Comparison of ENCODE assay signal across 8 cellular contexts in genomic region chrX:41275661-41276609, GRCh38. TPM values are rescaled to one million over a fixed set of nuclear protein-coding genes. Genes with fewer than 3 reads are reported as not detected.
A peak's percentile ranks its signal among the peaks of the same experiment; 100 is the strongest.
DNase-seq lines count a peak whose midpoint lies in the region; ATAC-seq, FAIRE-seq and TF ChIP-seq lines count a peak whose summit lies in the region.

No MANE protein-coding gene starts in this region.

- peaks cover 5% of the 10 kb centered on the region for H3K4me1 ChIP-seq in hepatocyte (ENCODE audit: insufficient read depth)

- DNase-seq in 8988T = peak; percentile 81
- peak; percentile 64 for DNase-seq in GM12892 (ENCODE audit: insufficient read length)
- DNase-seq in Jurkat, Clone E6-1 (ENCODE audit: low read depth, low spot score) = no peak
- peak; percentile 66 for DNase-seq in SW480 (ENCODE audit: low spot score)
- DNase-seq in astrocyte of the cerebellum (ENCODE audit: low read depth) = no peak
- peak; percentile 76 for DNase-seq in hepatocyte (ENCODE audit: low spot score)
- DNase-seq in putamen (ENCODE audit: low spot score) = peak; percentile 52

- no peaks in the 10 kb centered on the region for H3K9me2 ChIP-seq in hepatocyte (replicated peaks; ENCODE audit: insufficient read depth)

- peak overlapping the region; percentile 82 for H3K4me2 ChIP-seq in hepatocyte

- 23% methylated on average over 24 of the region's 54 CpGs for WGBS in hepatocyte (ENCODE audit: low lambda C conversion rate, missing lambda C conversion rate)

- TF ChIP-seq POLR2A in GM12892 (IDR thresholded peaks at IDR 0.05; ENCODE audit: low read depth, low read length) = no peak

- TF ChIP-seq CTCF in astrocyte of the cerebellum (IDR thresholded peaks at IDR 0.05; ENCODE audit: low read depth, low read length, missing control alignments) (peak; percentile 34), hepatocyte (IDR thresholded peaks at IDR 0.05; ENCODE audit: poor library complexity) (peak; percentile 57)

- H3K4me3 ChIP-seq in Jurkat, Clone E6-1 (ENCODE audit: low read length) = peak overlapping the region; percentile 44
- H3K4me3 ChIP-seq in astrocyte of the cerebellum (ENCODE audit: low read depth, low read length) = peak overlapping the region; percentile 38
- H3K4me3 ChIP-seq in hepatocyte = peak overlapping the region; percentile 73

- peak overlapping the region; percentile 87 for H2AFZ ChIP-seq in hepatocyte

- in situ Hi-C loops in astrocyte of the cerebellum (cut with HindIII; ENCODE audit: low sequenced_read_pairs) = no loop called here

- peak overlapping the region; percentile 87 for H3K27ac ChIP-seq in hepatocyte

- H3K79me2 ChIP-seq in hepatocyte = no peaks in the 10 kb centered on the region

- H3K36me3 ChIP-seq in hepatocyte (replicated peaks; ENCODE audit: insufficient read depth, low read depth) = no peaks in the 10 kb centered on the region

- H3K9me3 ChIP-seq in hepatocyte (ENCODE audit: low read depth) = no peaks in the 10 kb centered on the region

- ATAC-seq in HG03097 (IDR thresholded peaks at IDR 0.05; ENCODE audit: low FRiP score, unreplicated experiment) = no peak

- H3K27me3 ChIP-seq in hepatocyte = no peaks in the 10 kb centered on the region

- FAIRE-seq in GM12892 (lab: Jason Lieb, UNC) = peak; percentile 83

- H4K20me1 ChIP-seq in hepatocyte (ENCODE audit: insufficient read depth, poor library complexity, severe bottlenecking) = no peaks in the 10 kb centered on the region

RNA-seq across cellular contexts. Expression of gene DDX3X, which starts 58.0 kb away (rescaled TPM):
- 141 TPM for polyA plus RNA-seq in GM12892 (2012; ENCODE audit: missing spikeins)
- 106 TPM for polyA plus RNA-seq in Jurkat, Clone E6-1 (2012; ENCODE audit: insufficient read depth, insufficient read length)
- total RNA-seq in hepatocyte = 179 and 202 TPM in 2 replicates
- 109 and 124 TPM in 2 replicates for polyA plus RNA-seq in hepatocyte

Comparison
In these comparisons a context has a peak if more than half of its experiments do, and no peak if none do; other contexts are left out.
1. DNase-seq: peak in 8988T (single experiment), GM12892 (single experiment), SW480 (single experiment), hepatocyte (single experiment) and putamen (single experiment); none in Jurkat, Clone E6-1 (single experiment) and astrocyte of the cerebellum (single experiment).
2. Peak in every context shown above with its lines, with median percentiles within 50 percentile points of each other: H3K4me3 ChIP-seq.